23 cellular contexts compared by ENCODE assay signal in the genomic region with DNA sequence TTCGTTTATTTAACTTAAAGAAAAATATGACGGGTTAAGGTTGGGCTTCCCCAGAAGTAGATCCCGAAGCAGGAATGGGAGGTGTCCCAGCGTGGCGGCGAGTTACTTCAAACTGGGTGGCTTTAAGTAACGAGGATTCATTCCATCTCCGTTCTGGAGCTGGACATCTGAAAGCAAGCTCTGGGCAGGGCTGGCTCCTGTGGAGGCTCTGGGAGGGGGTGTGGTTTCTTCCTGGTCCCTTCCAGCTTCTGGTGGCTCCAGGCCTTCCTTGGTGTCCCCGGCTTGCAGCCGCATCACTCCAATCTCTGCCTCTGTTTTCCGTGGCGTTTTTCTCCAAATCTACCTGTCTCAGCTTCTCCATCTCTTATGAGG. TPM values are rescaled to one million over a fixed set of nuclear protein-coding genes. Genes with fewer than 3 reads are reported as not detected.
"Had no signal": no experiment of that assay in that cellular context is flagged by ENCODE, and none has a peak within 500 bp of the region (broad histone marks: within the 10 kb centered on the region; RNA-seq: fewer than 3 reads in every experiment).

No MANE protein-coding gene starts in this region.

- H3K4me3 ChIP-seq: gastrocnemius medialis, heart left ventricle, testis had no signal

- H3K9me3 ChIP-seq: gastrocnemius medialis, testis had no signal

- H3K36me3 ChIP-seq: gastrocnemius medialis, heart left ventricle had no signal

- H3K27ac Mint-ChIP-seq: activated B cell treated with CpG ODN at 0.5 μM for 24 hours; dendritic cell treated with granulocyte-macrophage colony-stimulating factor and Interleukin-4, amounts not matched to agents 40 ng/mL and 50 ng/mL, for 4 days; immature natural killer cell; naive thymus-derived CD8-positive, alpha-beta T cell; progenitor cell of endocrine pancreas; stimulated activated naive CD8-positive, alpha-beta T cell treated with anti-CD3 and anti-CD28 coated beads, Interleukin-15, amount 100 ng/mL, for 72 hours had no signal

- H3K27me3 ChIP-seq: testis had no signal

- H3K27ac ChIP-seq: gastrocnemius medialis, heart left ventricle, testis had no signal

- H3K36me3 Mint-ChIP-seq: immature natural killer cell; naive thymus-derived CD8-positive, alpha-beta T cell had no signal

- H3K4me1 ChIP-seq: testis had no signal

- H3K9me3 Mint-ChIP-seq: activated B cell treated with CpG ODN at 0.5 μM for 24 hours; dendritic cell treated with granulocyte-macrophage colony-stimulating factor and Interleukin-4, amounts not matched to agents 40 ng/mL and 50 ng/mL, for 4 days; immature natural killer cell; naive thymus-derived CD8-positive, alpha-beta T cell; stimulated activated naive CD8-positive, alpha-beta T cell treated with anti-CD3 and anti-CD28 coated beads, Interleukin-15, amount 100 ng/mL, for 72 hours had no signal

- DNase-seq: activated B cell treated with CpG ODN at 0.5 μM for 24 hours; activated CD4-positive, alpha-beta T cell treated with anti-CD3 and anti-CD28 coated beads, Interleukin-2, amount 50 U/mL, for 1 hour; activated CD8-positive, alpha-beta memory T cell treated with anti-CD3 and anti-CD28 coated beads for 24 hours; activated T-cell treated with anti-CD3 and anti-CD28 coated beads for 4 hours; anterior cingulate cortex; cerebellar nuclear complex; gastrocnemius medialis; immature natural killer cell; left colon; stimulated activated CD4-positive, alpha-beta T cell treated with anti-CD3 and anti-CD28 coated beads, Interleukin-1b, Interleukin-23, amount 100 ng/mL, for 48 hours; stimulated activated naive CD8-positive, alpha-beta T cell treated with anti-CD3 and anti-CD28 coated beads, Interleukin-15, amount 100 ng/mL, for 72 hours; SW 1271; testis had no signal

- H3K4me3 Mint-ChIP-seq: activated B cell treated with CpG ODN at 0.5 μM for 24 hours; dendritic cell treated with granulocyte-macrophage colony-stimulating factor and Interleukin-4, amounts not matched to agents 40 ng/mL and 50 ng/mL, for 4 days; immature natural killer cell; naive thymus-derived CD8-positive, alpha-beta T cell; stimulated activated naive CD8-positive, alpha-beta T cell treated with anti-CD3 and anti-CD28 coated beads, Interleukin-15, amount 100 ng/mL, for 72 hours had no signal

- H3K4me1 Mint-ChIP-seq: activated B cell treated with CpG ODN at 0.5 μM for 24 hours; immature natural killer cell; stimulated activated naive CD8-positive, alpha-beta T cell treated with anti-CD3 and anti-CD28 coated beads, Interleukin-15, amount 100 ng/mL, for 72 hours had no signal

- ATAC-seq: gastrocnemius medialis; heart left ventricle; left colon; naive thymus-derived CD8-positive, alpha-beta T cell; right cardiac atrium; stimulated activated naive CD8-positive, alpha-beta T cell treated with anti-CD3 and anti-CD28 coated beads, Interleukin-15, amount 100 ng/mL, for 72 hours had no signal

RNA-seq across cellular contexts. Expression of a gene that starts 47.3 kb away (rescaled TPM):
- total RNA-seq: activated B cell treated with CpG ODN at 0.5 μM for 24 hours; epithelial cell of proximal tubule; gastrocnemius medialis; heart left ventricle; left colon; mucosa of gallbladder; naive thymus-derived CD8-positive, alpha-beta T cell; progenitor cell of endocrine pancreas; right cardiac atrium; SK-MEL-5; T-helper 2 cell treated with Interferon-gamma antibody and Interleukin-4, amounts not matched to agents 100 ng/mL and 5 ng/mL, for 36 hours; ureter had no signal
- polyA plus RNA-seq: heart left ventricle; immature natural killer cell; naive thymus-derived CD8-positive, alpha-beta T cell; right cardiac atrium had no signal
